ENCODE assay signal across 1 cellular context in the genomic region with DNA sequence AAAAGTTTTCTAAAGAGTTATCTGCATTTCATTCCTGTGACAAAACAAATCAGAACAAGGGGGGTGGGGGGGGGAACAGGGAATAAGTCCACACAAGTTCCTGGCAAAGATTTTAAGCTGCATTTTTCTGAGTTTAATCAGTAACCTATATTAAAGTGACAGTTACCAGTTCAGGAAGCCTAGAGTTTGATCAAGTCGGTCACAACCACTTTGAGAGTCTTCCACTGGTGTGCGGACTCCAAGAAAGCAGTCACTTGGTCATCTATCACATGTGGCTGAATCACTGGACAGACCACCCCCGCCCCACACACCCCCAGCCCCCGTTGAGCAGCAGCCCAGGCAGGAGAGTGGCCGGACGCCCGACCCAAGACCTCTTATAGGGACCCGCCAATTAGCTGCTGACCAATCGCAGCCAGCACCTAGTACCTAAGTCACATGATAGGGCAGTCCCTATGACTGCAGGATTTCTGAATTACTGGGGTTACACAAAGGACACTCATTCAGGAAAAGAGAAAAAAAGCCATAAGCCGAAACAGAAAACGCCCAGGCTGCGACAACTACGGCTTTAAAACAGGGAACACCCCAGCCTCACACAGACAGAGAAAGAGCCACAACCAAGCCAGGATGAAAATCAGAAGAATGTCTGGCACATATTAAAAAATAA.
TF ChIP-seq lines count a peak whose summit lies in the region.

No MANE protein-coding gene starts in this region.

TF ChIP-seq in GM23338, 12 proteins besides CTCF, POLR2A, EP300 and RAD21 (continued from another document):
- TF ChIP-seq, protein P1, sequence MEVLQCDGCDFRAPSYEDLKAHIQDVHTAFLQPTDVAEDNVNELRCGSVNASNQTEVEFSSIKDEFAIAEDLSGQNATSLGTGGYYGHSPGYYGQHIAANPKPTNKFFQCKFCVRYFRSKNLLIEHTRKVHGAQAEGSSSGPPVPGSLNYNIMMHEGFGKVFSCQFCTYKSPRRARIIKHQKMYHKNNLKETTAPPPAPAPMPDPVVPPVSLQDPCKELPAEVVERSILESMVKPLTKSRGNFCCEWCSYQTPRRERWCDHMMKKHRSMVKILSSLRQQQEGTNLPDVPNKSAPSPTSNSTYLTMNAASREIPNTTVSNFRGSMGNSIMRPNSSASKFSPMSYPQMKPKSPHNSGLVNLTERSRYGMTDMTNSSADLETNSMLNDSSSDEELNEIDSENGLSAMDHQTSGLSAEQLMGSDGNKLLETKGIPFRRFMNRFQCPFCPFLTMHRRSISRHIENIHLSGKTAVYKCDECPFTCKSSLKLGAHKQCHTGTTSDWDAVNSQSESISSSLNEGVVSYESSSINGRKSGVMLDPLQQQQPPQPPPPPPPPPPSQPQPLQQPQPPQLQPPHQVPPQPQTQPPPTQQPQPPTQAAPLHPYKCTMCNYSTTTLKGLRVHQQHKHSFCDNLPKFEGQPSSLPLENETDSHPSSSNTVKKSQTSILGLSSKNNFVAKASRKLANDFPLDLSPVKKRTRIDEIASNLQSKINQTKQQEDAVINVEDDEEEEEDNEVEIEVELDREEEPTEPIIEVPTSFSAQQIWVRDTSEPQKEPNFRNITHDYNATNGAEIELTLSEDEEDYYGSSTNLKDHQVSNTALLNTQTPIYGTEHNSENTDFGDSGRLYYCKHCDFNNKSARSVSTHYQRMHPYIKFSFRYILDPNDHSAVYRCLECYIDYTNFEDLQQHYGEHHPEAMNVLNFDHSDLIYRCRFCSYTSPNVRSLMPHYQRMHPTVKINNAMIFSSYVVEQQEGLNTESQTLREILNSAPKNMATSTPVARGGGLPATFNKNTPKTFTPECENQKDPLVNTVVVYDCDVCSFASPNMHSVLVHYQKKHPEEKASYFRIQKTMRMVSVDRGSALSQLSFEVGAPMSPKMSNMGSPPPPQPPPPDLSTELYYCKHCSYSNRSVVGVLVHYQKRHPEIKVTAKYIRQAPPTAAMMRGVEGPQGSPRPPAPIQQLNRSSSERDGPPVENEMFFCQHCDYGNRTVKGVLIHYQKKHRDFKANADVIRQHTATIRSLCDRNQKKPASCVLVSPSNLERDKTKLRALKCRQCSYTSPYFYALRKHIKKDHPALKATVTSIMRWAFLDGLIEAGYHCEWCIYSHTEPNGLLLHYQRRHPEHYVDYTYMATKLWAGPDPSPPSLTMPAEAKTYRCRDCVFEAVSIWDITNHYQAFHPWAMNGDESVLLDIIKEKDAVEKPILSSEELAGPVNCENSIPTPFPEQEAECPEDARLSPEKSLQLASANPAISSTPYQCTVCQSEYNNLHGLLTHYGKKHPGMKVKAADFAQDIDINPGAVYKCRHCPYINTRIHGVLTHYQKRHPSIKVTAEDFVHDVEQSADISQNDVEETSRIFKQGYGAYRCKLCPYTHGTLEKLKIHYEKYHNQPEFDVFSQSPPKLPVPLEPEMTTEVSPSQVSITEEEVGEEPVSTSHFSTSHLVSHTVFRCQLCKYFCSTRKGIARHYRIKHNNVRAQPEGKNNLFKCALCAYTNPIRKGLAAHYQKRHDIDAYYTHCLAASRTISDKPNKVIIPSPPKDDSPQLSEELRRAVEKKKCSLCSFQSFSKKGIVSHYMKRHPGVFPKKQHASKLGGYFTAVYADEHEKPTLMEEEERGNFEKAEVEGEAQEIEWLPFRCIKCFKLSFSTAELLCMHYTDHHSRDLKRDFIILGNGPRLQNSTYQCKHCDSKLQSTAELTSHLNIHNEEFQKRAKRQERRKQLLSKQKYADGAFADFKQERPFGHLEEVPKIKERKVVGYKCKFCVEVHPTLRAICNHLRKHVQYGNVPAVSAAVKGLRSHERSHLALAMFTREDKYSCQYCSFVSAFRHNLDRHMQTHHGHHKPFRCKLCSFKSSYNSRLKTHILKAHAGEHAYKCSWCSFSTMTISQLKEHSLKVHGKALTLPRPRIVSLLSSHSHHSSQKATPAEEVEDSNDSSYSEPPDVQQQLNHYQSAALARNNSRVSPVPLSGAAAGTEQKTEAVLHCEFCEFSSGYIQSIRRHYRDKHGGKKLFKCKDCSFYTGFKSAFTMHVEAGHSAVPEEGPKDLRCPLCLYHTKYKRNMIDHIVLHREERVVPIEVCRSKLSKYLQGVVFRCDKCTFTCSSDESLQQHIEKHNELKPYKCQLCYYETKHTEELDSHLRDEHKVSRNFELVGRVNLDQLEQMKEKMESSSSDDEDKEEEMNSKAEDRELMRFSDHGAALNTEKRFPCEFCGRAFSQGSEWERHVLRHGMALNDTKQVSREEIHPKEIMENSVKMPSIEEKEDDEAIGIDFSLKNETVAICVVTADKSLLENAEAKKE (CRISPR knock-in tag; IDR thresholded peaks at IDR 0.05): no peak
- TF ChIP-seq EZH2phosphoT487 (IDR thresholded peaks at IDR 0.05; ENCODE audit: unreplicated experiment) (no peak), NANOG (IDR thresholded peaks at IDR 0.05; ENCODE audit: borderline replicate concordance) (no peak), STAT1 (IDR thresholded peaks at IDR 0.05; ENCODE audit: unreplicated experiment) (no peak)
